ENCODE assay signal across 16 cellular contexts in genomic region chr1:89588480-89588879, GRCh38. TPM values are rescaled to one million over a fixed set of nuclear protein-coding genes. Genes with fewer than 3 reads are reported as not detected.
DNase-seq lines count a peak whose midpoint lies in the region; ATAC-seq and TF ChIP-seq lines count a peak whose summit lies in the region.
"Had no signal": no experiment of that assay in that cellular context is flagged by ENCODE, and none has a peak within 500 bp of the region (broad histone marks: within the 10 kb centered on the region; RNA-seq: fewer than 3 reads in every experiment).

No MANE protein-coding gene starts in this region.

- 97% methylated on average over 1 of the region's 1 CpG for WGBS in tibial nerve, 2 donors

- H3K27me3 Mint-ChIP-seq in activated CD4-positive, alpha-beta T cell treated with anti-CD3 and anti-CD28 coated beads for 36 hours, result no peaks in the 10 kb centered on the region
- no peaks in the 10 kb centered on the region for H3K27me3 Mint-ChIP-seq in stimulated activated naive CD8-positive, alpha-beta T cell treated with anti-CD3 and anti-CD28 coated beads, Interleukin-15, amount 100 ng/mL, for 72 hours
- H3K27me3 Mint-ChIP-seq in activated T-helper 2 cell treated with anti-CD3 and anti-CD28 coated beads, Interferon-gamma antibody, Interleukin-2, Interleukin-4, amounts not matched to agents 10 μg/mL and 5 μg/mL and 100 μg/mL, durations not matched to agents 14 hours and 24 hours and 36 hours (ENCODE audit: low read depth), result no peaks in the 10 kb centered on the region
- H3K27me3 Mint-ChIP-seq: CD4-positive, alpha-beta memory T cell had no signal

- peaks cover 0 to 7% (median 0%) of the 10 kb centered on the region in 3 donors for H3K36me3 ChIP-seq in tibial nerve

- TF ChIP-seq CTCF in tibial nerve (IDR thresholded peaks at IDR 0.05), result no peak

- intact Hi-C loops in activated CD4-positive, alpha-beta T cell treated with anti-CD3 and anti-CD28 coated beads for 36 hours (cut with DNase I, micrococcal nuclease), result no loop called here
- intact Hi-C loops in activated T-helper 2 cell treated with anti-CD3 and anti-CD28 coated beads, Interferon-gamma antibody, Interleukin-2, Interleukin-4, amounts not matched to agents 10 μg/mL and 5 μg/mL and 100 μg/mL, durations not matched to agents 14 hours and 24 hours and 36 hours (cut with micrococcal nuclease), result loop anchor here (2.0 kb wide), 1 partner anchor 42 kb away; no protein-coding TSS in a partner anchor

- no peak overlapping the region for H3K4me3 Mint-ChIP-seq in activated CD4-positive, alpha-beta T cell treated with anti-CD3 and anti-CD28 coated beads for 36 hours
- H3K4me3 Mint-ChIP-seq in stimulated activated naive CD8-positive, alpha-beta T cell treated with anti-CD3 and anti-CD28 coated beads, Interleukin-15, amount 100 ng/mL, for 72 hours, result peak overlapping the region in 1 of 2 donors; percentile 54
- H3K4me3 Mint-ChIP-seq in activated T-helper 2 cell treated with anti-CD3 and anti-CD28 coated beads, Interferon-gamma antibody, Interleukin-2, Interleukin-4, amounts not matched to agents 10 μg/mL and 5 μg/mL and 100 μg/mL, durations not matched to agents 14 hours and 24 hours and 36 hours (ENCODE audit: low read depth), result peak overlapping the region; percentile 27
- H3K4me3 Mint-ChIP-seq: CD4-positive, alpha-beta memory T cell had no signal

- TF ChIP-seq EP300 in tibial nerve (IDR thresholded peaks at IDR 0.05), result no peak

- H3K4me3 ChIP-seq in tibial nerve, result no peak overlapping the region

- no peaks in the 10 kb centered on the region for H3K27me3 ChIP-seq in tibial nerve

- peak; percentile 42 for ATAC-seq in activated CD4-positive, alpha-beta T cell treated with anti-CD3 and anti-CD28 coated beads for 36 hours
- peak; percentile 63 for ATAC-seq in stimulated activated naive CD8-positive, alpha-beta T cell treated with anti-CD3 and anti-CD28 coated beads, Interleukin-15, Interleukin-2, amounts not matched to agents 100 U/mL and 50 U/mL, for 24 hours
- ATAC-seq in stimulated activated naive CD8-positive, alpha-beta T cell treated with anti-CD3 and anti-CD28 coated beads, Interleukin-15, amount 100 ng/mL, for 72 hours, result no peak
- ATAC-seq in GM18511 (IDR thresholded peaks at IDR 0.05; ENCODE audit: unreplicated experiment), result no peak

- H3K36me3 Mint-ChIP-seq in activated CD4-positive, alpha-beta T cell treated with anti-CD3 and anti-CD28 coated beads for 36 hours (ENCODE audit: low read depth), result peaks cover 81% of the 10 kb centered on the region
- H3K36me3 Mint-ChIP-seq in activated T-helper 2 cell treated with anti-CD3 and anti-CD28 coated beads, Interferon-gamma antibody, Interleukin-2, Interleukin-4, amounts not matched to agents 10 μg/mL and 5 μg/mL and 100 μg/mL, durations not matched to agents 14 hours and 24 hours and 36 hours (ENCODE audit: low read depth), result peaks cover 88% of the 10 kb centered on the region

- peak overlapping the region; percentile 62 for H3K27ac Mint-ChIP-seq in activated CD4-positive, alpha-beta T cell treated with anti-CD3 and anti-CD28 coated beads for 36 hours
- peak overlapping the region in 1 of 2 donors; percentile 85 for H3K27ac Mint-ChIP-seq in stimulated activated naive CD8-positive, alpha-beta T cell treated with anti-CD3 and anti-CD28 coated beads, Interleukin-15, amount 100 ng/mL, for 72 hours
- H3K27ac Mint-ChIP-seq in activated T-helper 2 cell treated with anti-CD3 and anti-CD28 coated beads, Interferon-gamma antibody, Interleukin-2, Interleukin-4, amounts not matched to agents 10 μg/mL and 5 μg/mL and 100 μg/mL, durations not matched to agents 14 hours and 24 hours and 36 hours, result peak overlapping the region; percentile 75

- H3K27ac ChIP-seq in tibial nerve, result peak overlapping the region in 3 of 4 donors; percentile 19 to 77 (median 61)

- H3K9me3 ChIP-seq in tibial nerve, result no peaks in the 10 kb centered on the region

- TF ChIP-seq POLR2A in tibial nerve (IDR thresholded peaks at IDR 0.05), result no peak

- H3K4me1 ChIP-seq in tibial nerve, result peaks cover 0 to 62% (median 10%) of the 10 kb centered on the region in 4 donors

- H3K9me3 Mint-ChIP-seq in activated CD4-positive, alpha-beta T cell treated with anti-CD3 and anti-CD28 coated beads for 36 hours (ENCODE audit: low read depth), result no peaks in the 10 kb centered on the region
- no peaks in the 10 kb centered on the region for H3K9me3 Mint-ChIP-seq in stimulated activated naive CD8-positive, alpha-beta T cell treated with anti-CD3 and anti-CD28 coated beads, Interleukin-15, amount 100 ng/mL, for 72 hours
- no peaks in the 10 kb centered on the region for H3K9me3 Mint-ChIP-seq in activated T-helper 2 cell treated with anti-CD3 and anti-CD28 coated beads, Interferon-gamma antibody, Interleukin-2, Interleukin-4, amounts not matched to agents 10 μg/mL and 5 μg/mL and 100 μg/mL, durations not matched to agents 14 hours and 24 hours and 36 hours
- H3K9me3 Mint-ChIP-seq: CD4-positive, alpha-beta memory T cell had no signal

- H3K4me1 Mint-ChIP-seq in activated CD4-positive, alpha-beta T cell treated with anti-CD3 and anti-CD28 coated beads for 36 hours, result peaks cover 92% of the 10 kb centered on the region
- H3K4me1 Mint-ChIP-seq in stimulated activated naive CD8-positive, alpha-beta T cell treated with anti-CD3 and anti-CD28 coated beads, Interleukin-15, amount 100 ng/mL, for 72 hours, result peaks cover 82% of the 10 kb centered on the region
- peaks cover 73% of the 10 kb centered on the region for H3K4me1 Mint-ChIP-seq in activated T-helper 2 cell treated with anti-CD3 and anti-CD28 coated beads, Interferon-gamma antibody, Interleukin-2, Interleukin-4, amounts not matched to agents 10 μg/mL and 5 μg/mL and 100 μg/mL, durations not matched to agents 14 hours and 24 hours and 36 hours (ENCODE audit: low read depth)

- POLR2A ChIA-PET in activated CD4-positive, alpha-beta T cell treated with anti-CD3 and anti-CD28 coated beads for 36 hours (lab: Charles Lee), result interaction anchor here (1.3 kb wide), 1 partner anchor 20 kb away, joined by 4 read pairs; no protein-coding TSS in a partner anchor

- CTCF ChIA-PET in activated CD4-positive, alpha-beta T cell treated with anti-CD3 and anti-CD28 coated beads for 36 hours (lab: Charles Lee), result interaction anchor here (0.7 to 1.9 kb wide), 3 partner anchors 15 to 175 kb away, joined by 3 to 4 read pairs (median 3); no protein-coding TSS in a partner anchor

- DNase-seq in activated CD4-positive, alpha-beta T cell treated with anti-CD3 and anti-CD28 coated beads for 36 hours, result no peak
- DNase-seq in activated CD4-positive, alpha-beta T cell treated with anti-CD3 and anti-CD28 coated beads, Interleukin-2, amount 50 U/mL, for 1 hour, result no peak
- DNase-seq in stimulated activated naive CD8-positive, alpha-beta T cell treated with anti-CD3 and anti-CD28 coated beads, Interleukin-15, Interleukin-2, amounts not matched to agents 100 U/mL and 50 U/mL, for 24 hours, result no peak
- DNase-seq in stimulated activated naive CD8-positive, alpha-beta T cell treated with anti-CD3 and anti-CD28 coated beads, Interleukin-15, amount 100 ng/mL, for 72 hours, result no peak
- DNase-seq in activated T-helper 2 cell treated with anti-CD3 and anti-CD28 coated beads, Interferon-gamma antibody, Interleukin-2, Interleukin-4, amounts not matched to agents 10 μg/mL and 5 μg/mL and 100 μg/mL, durations not matched to agents 14 hours and 24 hours and 36 hours (ENCODE audit: low spot score), result no peak
- no peak for DNase-seq in tibial nerve (ENCODE audit: low spot score in 2 of 2)
- DNase-seq in AG08396 (ENCODE audit: low spot score), result no peak
- DNase-seq: CD4-positive, alpha-beta memory T cell; GOT3; NCI-H1417; NCI-H2081 treated with DMSO at 0.1 percent for 48 hours; NCI-H226; NK-92 treated with Interleukin-12 subunit alpha and Interleukin-12 subunit beta, amount 100 ng/mL, for 24 hours; OCI-M1; RPMI8226 had no signal

RNA-seq across cellular contexts. Expression of gene LRRC8C, which starts 44.4 kb away (rescaled TPM):
- 10 to 100 TPM; 31.5 to 37.1 TPM for total RNA-seq in activated CD4-positive, alpha-beta T cell treated with anti-CD3 and anti-CD28 coated beads for 36 hours
- total RNA-seq in activated T-helper 2 cell treated with anti-CD3 and anti-CD28 coated beads, Interferon-gamma antibody, Interleukin-2, Interleukin-4, amounts not matched to agents 10 μg/mL and 5 μg/mL and 100 μg/mL, durations not matched to agents 14 hours and 24 hours and 36 hours, result 56.1 and 56.5 TPM in 2 replicates
- total RNA-seq in tibial nerve, result 10 to 100 TPM; 16.5 to 23.8 (median 20.2) TPM

Comparison
In these comparisons a context has a peak if more than half of its experiments do, and no peak if none do; other contexts are left out.
1. ATAC-seq: peak in activated CD4-positive, alpha-beta T cell treated with anti-CD3 and anti-CD28 coated beads for 36 hours (single experiment) and stimulated activated naive CD8-positive, alpha-beta T cell treated with anti-CD3 and anti-CD28 coated beads, Interleukin-15, Interleukin-2, amounts not matched to agents 100 U/mL and 50 U/mL, for 24 hours (single experiment); none in stimulated activated naive CD8-positive, alpha-beta T cell treated with anti-CD3 and anti-CD28 coated beads, Interleukin-15, amount 100 ng/mL, for 72 hours (single experiment) and GM18511 (single experiment).